Comparison of ENCODE assay signal across 18 cellular contexts in the genomic region with DNA sequence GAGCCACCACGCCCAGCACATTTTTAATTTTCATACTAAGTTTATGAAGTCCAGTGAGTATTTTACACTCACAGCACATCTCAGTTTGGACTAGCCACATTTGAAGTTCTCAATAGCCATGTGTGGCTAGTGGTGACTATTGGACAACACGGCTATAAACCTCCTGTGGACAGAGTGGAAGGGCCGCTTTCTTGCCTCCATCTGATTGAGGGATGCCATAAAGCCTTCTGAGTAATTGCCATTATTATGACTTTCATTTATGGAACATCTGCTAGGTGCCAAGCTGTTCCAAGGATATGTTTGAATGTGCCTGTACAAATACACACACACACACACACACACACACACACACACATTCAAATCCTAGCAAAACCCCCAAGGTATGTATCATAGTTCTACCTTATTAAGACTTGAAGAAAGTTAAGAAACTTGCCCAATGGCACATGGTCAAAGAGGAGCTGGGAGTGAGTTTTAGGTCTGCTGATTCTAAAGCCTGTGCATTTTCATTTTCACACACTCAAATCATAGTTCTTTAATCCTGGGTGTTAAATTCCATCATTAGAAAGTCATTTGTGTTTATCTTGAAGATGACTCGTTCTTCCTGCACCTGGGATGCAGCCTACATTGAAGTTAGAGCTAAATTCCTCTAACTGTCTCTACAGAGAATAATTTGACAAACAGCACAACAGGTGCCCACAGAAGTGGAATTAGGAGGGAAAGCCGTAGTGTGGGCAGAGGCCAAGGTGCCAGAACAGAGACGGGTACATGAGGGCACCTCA.
A peak's percentile ranks its signal among the peaks of the same experiment; 100 is the strongest.
DNase-seq lines count a peak whose midpoint lies in the region; ATAC-seq and TF ChIP-seq lines count a peak whose summit lies in the region.
"Had no signal": no experiment of that assay in that cellular context is flagged by ENCODE, and none has a peak within 500 bp of the region (broad histone marks: within the 10 kb centered on the region; RNA-seq: fewer than 3 reads in every experiment).

No MANE protein-coding gene starts in this region.

- POLR2A ChIA-PET in IMR-90 (lab: Charles Lee; ENCODE audit: unreplicated experiment), result no interaction called here

- peak overlapping the region; percentile 8; the same call in 1 of the 2 replicates for H4K5ac ChIP-seq in IMR-90 (ENCODE audit: low read depth, low read length)

- H3K4me2 ChIP-seq in IMR-90 (ENCODE audit: low read depth, low read length), result no peak overlapping the region; the same call in 1 of the 2 replicates

- peak overlapping the region; percentile 74; the same call in 1 of the 2 replicates for H3K18ac ChIP-seq in IMR-90 (ENCODE audit: low read depth, low read length)

- DNase-seq in EH (ENCODE audit: low read depth), result peak; percentile 40
- peak; percentile 75 for DNase-seq in IMR-90
- peak in 1 of 2 experiments; percentile 45 for DNase-seq in SJCRH30
- DNase-seq in mucosa of descending colon, result no peak
- DNase-seq in kidney glomerular epithelial cell (lab: John Stamatoyannopoulos, UW), result no peak
- DNase-seq in UCSD-AML1 (lab: John Stamatoyannopoulos, UW; ENCODE audit: unreplicated experiment), result no peak
- DNase-seq: activated naive CD8-positive, alpha-beta T cell treated with anti-CD3 and anti-CD28 coated beads for 36 hours; glutamatergic neuron; naive B cell; NCI-H187 treated with DMSO at 0.1 percent for 48 hours; NCI-H524 treated with DMSO at 0.1 percent for 48 hours; OCI-M1; T-helper 9 cell had no signal

- TF ChIP-seq CTCF in IMR-90 (conservative IDR thresholded peaks at IDR 0.05; ENCODE audit: low read depth, low read length), result no peak
- no peak for TF ChIP-seq CTCF in mucosa of descending colon (IDR thresholded peaks at IDR 0.05)

- TF ChIP-seq RAD21 in IMR-90 (IDR thresholded peaks at IDR 0.05; ENCODE audit: low read length), result no peak

- intact Hi-C loops in IMR-90 (cut with micrococcal nuclease), result no loop called here
- intact Hi-C loops in mucosa of descending colon (cut with DNase I, micrococcal nuclease), result no loop called here

- peak overlapping the region; percentile 32 to 33; a peak in 1 of 4 replicates for H4K8ac ChIP-seq in IMR-90 (ENCODE audit: low read depth in 2 of 2, low read length in 2 of 2)

- H3K4me1 ChIP-seq in IMR-90 (ENCODE audit: control insufficient read depth, insufficient read depth, low read length), result peaks cover 9% of the 10 kb centered on the region
- peaks cover 36% of the 10 kb centered on the region for H3K4me1 ChIP-seq in SJCRH30
- no peaks in the 10 kb centered on the region for H3K4me1 ChIP-seq in mucosa of descending colon (ENCODE audit: low read depth)

- dilution Hi-C loops in IMR-90 (cut with HindIII; ENCODE audit: low sequenced_read_pairs, unreplicated experiment), result no loop called here

- no peaks in the 10 kb centered on the region for H3K36me3 ChIP-seq in IMR-90 (ENCODE audit: control insufficient read depth, insufficient read depth, low read length)
- H3K36me3 ChIP-seq in SJCRH30, result no peaks in the 10 kb centered on the region
- no peaks in the 10 kb centered on the region for H3K36me3 ChIP-seq in mucosa of descending colon (ENCODE audit: low read depth)
- H3K36me3 ChIP-seq: suprapubic skin had no signal

- peak overlapping the region; percentile 57; the same call in 1 of the 2 replicates for H2BK20ac ChIP-seq in IMR-90 (ENCODE audit: low read depth, low read length)

- no peak for TF ChIP-seq POLR2A in IMR-90 (IDR thresholded peaks at IDR 0.05; ENCODE audit: low read depth, low read length)

- H4K20me1 ChIP-seq in IMR-90 (ENCODE audit: insufficient read depth, low read length), result no peaks in the 10 kb centered on the region

- H2AFZ ChIP-seq in IMR-90 (replicated peaks; ENCODE audit: low read length, poor library complexity), result no peak overlapping the region

- WGBS in IMR-90 (ENCODE audit: extremely low coverage in 2 of 2, insufficient read length in 1 of 2), 2 experiments, result 100% methylated on average over 3 of the region's 6 CpGs; no CpG with 5 or more reads in 1 of the 2 experiments

- H3K79me1 ChIP-seq in IMR-90 (ENCODE audit: low read depth in 1 of 2, low read length in 2 of 2), result no peaks in the 10 kb centered on the region; a peak in 1 of 4 replicates

- H3K9me3 ChIP-seq in IMR-90 (ENCODE audit: control insufficient read depth, insufficient read depth, low read length), result no peaks in the 10 kb centered on the region
- no peaks in the 10 kb centered on the region for H3K9me3 ChIP-seq in SJCRH30 (replicated peaks)
- no peaks in the 10 kb centered on the region for H3K9me3 ChIP-seq in mucosa of descending colon
- H3K9me3 ChIP-seq: esophagus muscularis mucosa, suprapubic skin had no signal

- peak overlapping the region; percentile 37 for H2AK9ac ChIP-seq in IMR-90 (replicated peaks; ENCODE audit: low read depth, low read length, poor library complexity)

- H3K4me3 ChIP-seq in IMR-90 (ENCODE audit: insufficient read depth, low read depth, low read length), result no peak overlapping the region
- H3K4me3 ChIP-seq in SJCRH30, result no peak overlapping the region
- H3K4me3 ChIP-seq in mucosa of descending colon, result no peak overlapping the region
- H3K4me3 ChIP-seq: esophagus muscularis mucosa, lung, SK-N-MC, suprapubic skin had no signal

- ATAC-seq in IMR-90 (ENCODE audit: low read depth) (peak; percentile 36), mucosa of descending colon (peak; percentile 30), HG02852 (IDR thresholded peaks at IDR 0.05; ENCODE audit: unreplicated experiment) (no peak)

- no peak overlapping the region for H3K9ac ChIP-seq in IMR-90 (ENCODE audit: low read depth, low read length)

- H2BK15ac ChIP-seq in IMR-90 (ENCODE audit: low read depth, low read length), result peak overlapping the region; percentile 64; the same call in 1 of the 3 replicates

- peak overlapping the region; percentile 81 for H2AK5ac ChIP-seq in IMR-90 (ENCODE audit: low read depth, low read length)

- H3K23ac ChIP-seq in IMR-90 (ENCODE audit: low read depth, low read length), result peak overlapping the region; percentile 44; the same call in 1 of the 2 replicates

- peak overlapping the region; percentile 28 for H2BK120ac ChIP-seq in IMR-90 (ENCODE audit: low read depth, low read length)

- peak overlapping the region; percentile 34 for H2BK5ac ChIP-seq in IMR-90 (ENCODE audit: low read depth, low read length, poor library complexity, severe bottlenecking)

- H3K56ac ChIP-seq in IMR-90 (ENCODE audit: extremely low read depth, insufficient read depth, low read length), result no peak overlapping the region

- in situ Hi-C loops in IMR-90 (cut with MboI; ENCODE audit: low sequenced_read_pairs), result no loop called here

- H3K27me3 ChIP-seq in IMR-90 (ENCODE audit: control insufficient read depth, insufficient read depth, low read length) (no peaks in the 10 kb centered on the region; the same call in 1 of the 2 replicates), SJCRH30 (no peaks in the 10 kb centered on the region)
- H3K27me3 ChIP-seq: esophagus muscularis mucosa, suprapubic skin had no signal

- H3K9me1 ChIP-seq in IMR-90 (ENCODE audit: insufficient read depth, low read length), result peaks cover 14% of the 10 kb centered on the region

- peak overlapping the region; percentile 39; the same call in 1 of the 2 replicates for H3K4ac ChIP-seq in IMR-90 (ENCODE audit: low read depth, low read length)

- H3K27ac ChIP-seq in IMR-90 (ENCODE audit: insufficient read depth, low read length), result no peak overlapping the region
- H3K27ac ChIP-seq in SJCRH30, result peak overlapping the region; percentile 23; the same call in 1 of the 2 replicates
- H3K27ac ChIP-seq: esophagus muscularis mucosa, SK-N-MC, suprapubic skin had no signal

- H3K14ac ChIP-seq in IMR-90 (replicated peaks; ENCODE audit: low read depth, low read length), result peak overlapping the region; percentile 51

- H4K91ac ChIP-seq in IMR-90 (ENCODE audit: insufficient read depth, low read depth, low read length), result peak overlapping the region; percentile 42; the same call in 1 of the 2 replicates

- BruUV-seq in IMR-90 (replicated peaks; lab: Mats Ljungman, UMichigan), result no TSS peak

- CTCF ChIA-PET in IMR-90 (lab: Yijun Ruan, JAX), result interaction anchor here (1.1 kb wide), 2 partner anchors 140 to 538 kb away, joined by 3 read pairs; no protein-coding TSS in a partner anchor

TF ChIP-seq in IMR-90, 13 proteins besides CTCF, POLR2A, EP300 and RAD21:
- TF ChIP-seq RCOR1 (IDR thresholded peaks at IDR 0.05; ENCODE audit: insufficient replicate concordance, low read length) (no peak), SMC3 (IDR thresholded peaks at IDR 0.05; ENCODE audit: low read depth, low read length) (no peak), NFE2L2 (IDR thresholded peaks at IDR 0.05; ENCODE audit: low read depth, low read length) (no peak)

Comparison
In these comparisons a context has a peak if more than half of its experiments do, and no peak if none do; other contexts are left out.
1. DNase-seq: peak in EH (single experiment) and IMR-90 (single experiment); none in mucosa of descending colon (0 of 3), kidney glomerular epithelial cell (single experiment) and UCSD-AML1 (single experiment).